ENCODE assay signal across 1 cellular context in genomic region chr19:18086590-18087138, GRCh38.
TF ChIP-seq lines count a peak whose summit lies in the region.

Gene IL12RB1 (minus strand): TSS chr19:18086934. CDS start chr19:18086823, 111 bp downstream.

TF ChIP-seq in SK-N-SH treated with all-trans-retinoic acid at 6 μM for 48 hours, 23 proteins besides CTCF, POLR2A, EP300 and RAD21 (continued from another document):
- no peak for TF ChIP-seq TSHZ2 (CRISPR knock-in tag; IDR thresholded peaks at IDR 0.05)
